In genomic region chr1:5273280-5274003, GRCh38 we compare ENCODE assay signal across 23 cellular contexts.
DNase-seq lines count a peak whose midpoint lies in the region; ATAC-seq, FAIRE-seq and TF ChIP-seq lines count a peak whose summit lies in the region.
"Had no signal": no experiment of that assay in that cellular context is flagged by ENCODE, and none has a peak within 500 bp of the region (broad histone marks: within the 10 kb centered on the region; RNA-seq: fewer than 3 reads in every experiment).

No MANE protein-coding gene starts in this region.

- H3K36me3 ChIP-seq in aorta (ENCODE audit: control insufficient read depth in 1 of 2, insufficient read depth in 2 of 2, low read length in 1 of 2) (no peaks in the 10 kb centered on the region), HepG2 (replicated peaks in 1 of 2; ENCODE audit: control insufficient read depth in 1 of 2, insufficient read depth in 2 of 2, low read length in 2 of 2) (no peaks in the 10 kb centered on the region)
- H3K36me3 ChIP-seq: breast epithelium, Peyer's patch, right atrium auricular region, uterus had no signal

- TF ChIP-seq RAD21 in HepG2 (CRISPR knock-in tag; IDR thresholded peaks at IDR 0.05), result no peak

- no peak for TF ChIP-seq POLR2A in HepG2 (IDR thresholded peaks at IDR 0.05; ENCODE audit: insufficient read depth in 1 of 2, low read depth in 2 of 2, low read length in 2 of 2)

- H3K4me3 Mint-ChIP-seq in CD14-positive monocyte, result no peak overlapping the region
- H3K4me3 Mint-ChIP-seq: naive thymus-derived CD8-positive, alpha-beta T cell; WTC11 had no signal

- H3K9me3 Mint-ChIP-seq in CD14-positive monocyte, result peaks cover 0 to 9% (median 6%) of the 10 kb centered on the region in 7 donors

- no peak overlapping the region for H3K4me2 ChIP-seq in HepG2 (ENCODE audit: low read depth, low read length)
- H3K4me2 ChIP-seq: KMS-11 had no signal

- H3K4me1 ChIP-seq in aorta (ENCODE audit: control insufficient read depth in 1 of 2, insufficient read depth in 2 of 2, low read length in 2 of 2) (no peaks in the 10 kb centered on the region), HepG2 (ENCODE audit: insufficient read depth, low read length) (no peaks in the 10 kb centered on the region)
- H3K4me1 ChIP-seq: breast epithelium, Peyer's patch, right atrium auricular region, uterus had no signal

- DNase-seq in activated T-cell treated with anti-CD3 and anti-CD28 coated beads for 48 hours (ENCODE audit: low read depth) (peak; percentile 6), CD14-positive monocyte (ENCODE audit: low spot score) (peak; percentile 16), MV-4-11 (lab: John Stamatoyannopoulos, UW) (peak; percentile 43), pons (ENCODE audit: low spot score) (peak; percentile 39), aorta (no peak), HepG2 (ENCODE audit: low spot score) (no peak)
- DNase-seq in activated T-cell treated with anti-CD3 and anti-CD28 coated beads, Interleukin-2, amount 50 U/mL, for 48 hours, result no peak
- DNase-seq: activated CD4-positive, alpha-beta T cell treated with anti-CD3 and anti-CD28 coated beads, Interleukin-2, amount 50 U/mL, for 48 hours; activated naive CD4-positive, alpha-beta T cell treated with Interleukin-2 at 50 U/mL for 16 hours; amniotic stem cell; naive thymus-derived CD8-positive, alpha-beta T cell; NCI-H1436 treated with DMSO at 0.1 percent for 48 hours; NCI-H510A; Peyer's patch; stimulated activated CD4-positive, alpha-beta T cell treated with anti-CD3 and anti-CD28 coated beads, Interleukin-4, amount 100 ng/mL, for 4 hours; stimulated activated naive CD4-positive, alpha-beta T cell; uterus had no signal

- H4K20me1 ChIP-seq in HepG2 (ENCODE audit: insufficient read depth, low read length), result no peaks in the 10 kb centered on the region

- in situ Hi-C loops in HepG2 (cut with HindIII; ENCODE audit: extremely low pct_ligation_motif_present, low pct_unique_long_range_greater_than_20kb), result no loop called here

- H3K9me3 ChIP-seq in aorta (ENCODE audit: control insufficient read depth, low read length) (peaks cover 2% of the 10 kb centered on the region), HepG2 (ENCODE audit: low read length) (0 out of 2 replicates have a peak, but pooled peaks cover 5% of the 10 kb centered on the region)
- H3K9me3 ChIP-seq: Peyer's patch, right atrium auricular region, uterus had no signal

- BruUV-seq in HepG2 (replicated peaks; lab: Mats Ljungman, UMichigan), result no TSS peak

- H3K79me2 ChIP-seq in HepG2 (ENCODE audit: insufficient read depth, low read length), result no peaks in the 10 kb centered on the region

- no peak for FAIRE-seq in HepG2 (lab: Jason Lieb, UNC)
- FAIRE-seq: keratinocyte had no signal

- WGBS in aorta, 2 donors, result 35 to 55% methylated on average over 3 of the region's 3 CpGs
- 67% methylated on average over 2 of the region's 3 CpGs for WGBS in HepG2 (ENCODE audit: low lambda C conversion rate)

- POLR2A ChIA-PET in HepG2 (lab: Yijun Ruan, JAX), result no interaction called here

- ATAC-seq in aorta (ENCODE audit: low FRiP score), result no peak
- ATAC-seq in GM19452 (IDR thresholded peaks at IDR 0.05; ENCODE audit: unreplicated experiment), result no peak
- no peak for ATAC-seq in HepG2
- ATAC-seq: naive thymus-derived CD8-positive, alpha-beta T cell; WTC11 had no signal

- no peak overlapping the region for H3K9ac ChIP-seq in HepG2 (ENCODE audit: insufficient read depth, low read depth, low read length)
- H3K9ac ChIP-seq: KMS-11 had no signal

- peaks cover 0 to 1% (median 0%) of the 10 kb centered on the region in 3 donors for H3K27me3 Mint-ChIP-seq in CD14-positive monocyte (ENCODE audit: low read depth in 3 of 3)
- H3K27me3 Mint-ChIP-seq: naive thymus-derived CD8-positive, alpha-beta T cell had no signal

- no peak for TF ChIP-seq CTCF in CD14-positive monocyte (IDR thresholded peaks at IDR 0.05)
- no peak for TF ChIP-seq CTCF in HepG2 (CRISPR knock-in tag; IDR thresholded peaks at IDR 0.05)

- intact Hi-C loops in CD14-positive monocyte (cut with micrococcal nuclease), result no loop called here
- intact Hi-C loops in aorta (cut with DNase I), result no loop called here
- intact Hi-C loops in HepG2 (cut with micrococcal nuclease; ENCODE audit: unreplicated experiment), result no loop called here

- H3K27ac Mint-ChIP-seq in CD14-positive monocyte, result no peak overlapping the region
- H3K27ac Mint-ChIP-seq: WTC11 had no signal

- no peak for TF ChIP-seq EP300 in HepG2 (IDR thresholded peaks at IDR 0.05; ENCODE audit: low read depth in 2 of 2, low read length in 2 of 2)
- TF ChIP-seq EP300 in HepG2 (CRISPR knock-in tag; IDR thresholded peaks at IDR 0.05; ENCODE audit: borderline replicate concordance), result no peak

- H3K27me3 ChIP-seq in aorta (ENCODE audit: control insufficient read depth in 1 of 2, insufficient read depth in 2 of 2, low read length in 1 of 2), result no peaks in the 10 kb centered on the region
- no peaks in the 10 kb centered on the region for H3K27me3 ChIP-seq in HepG2 (ENCODE audit: control insufficient read depth in 1 of 2, insufficient read depth in 2 of 2, low read length in 2 of 2)
- H3K27me3 ChIP-seq: Peyer's patch, right atrium auricular region, uterus had no signal

- H3K4me3 ChIP-seq in aorta (ENCODE audit: low read length in 2 of 2), result no peak overlapping the region
- no peak overlapping the region for H3K4me3 ChIP-seq in HepG2 (replicated peaks in 1 of 3; ENCODE audit: insufficient read depth in 1 of 3, low read depth in 2 of 3, low read length in 3 of 3)
- H3K4me3 ChIP-seq: breast epithelium, Peyer's patch, right atrium auricular region, uterus had no signal

- H3K27ac ChIP-seq in aorta (ENCODE audit: low read depth in 1 of 2, low read length in 2 of 2) (no peak overlapping the region), HepG2 (ENCODE audit: extremely low read length, insufficient read depth, low read length) (no peak overlapping the region)
- H3K27ac ChIP-seq: breast epithelium, KMS-11, Peyer's patch, right atrium auricular region, uterus had no signal

- H2AFZ ChIP-seq in HepG2 (ENCODE audit: low read length), result no peak overlapping the region

- no peaks in the 10 kb centered on the region for H3K4me1 Mint-ChIP-seq in CD14-positive monocyte
- H3K4me1 Mint-ChIP-seq: WTC11 had no signal

- CTCF ChIA-PET in HepG2 (lab: Yijun Ruan, JAX; ENCODE audit: low intra/inter-chr PET ratio, low total read pairs), result no interaction called here

- H3K36me3 Mint-ChIP-seq in CD14-positive monocyte, result no peaks in the 10 kb centered on the region

TF ChIP-seq in HepG2, 621 proteins besides CTCF, POLR2A, EP300 and RAD21 (continues in another document):
- no peak for TF ChIP-seq CSRNP1 (CRISPR knock-in tag; IDR thresholded peaks at IDR 0.05)
- TF ChIP-seq PITX1 (CRISPR knock-in tag; IDR thresholded peaks at IDR 0.05), result no peak
- no peak for TF ChIP-seq CHD2 (IDR thresholded peaks at IDR 0.05; ENCODE audit: low read depth, low read length)
- TF ChIP-seq CBX1 (IDR thresholded peaks at IDR 0.05; ENCODE audit: low read depth), result no peak
- TF ChIP-seq ZBTB25 (CRISPR knock-in tag; IDR thresholded peaks at IDR 0.05), result no peak
- TF ChIP-seq ZUFSP (CRISPR knock-in tag; IDR thresholded peaks at IDR 0.05; ENCODE audit: borderline replicate concordance), result no peak
- TF ChIP-seq THAP11 (CRISPR knock-in tag; IDR thresholded peaks at IDR 0.05), result no peak
- no peak for TF ChIP-seq ZNF576 (CRISPR knock-in tag; IDR thresholded peaks at IDR 0.05)
- TF ChIP-seq ATF7 (IDR thresholded peaks at IDR 0.05), result no peak
- TF ChIP-seq ATF7 (CRISPR knock-in tag; IDR thresholded peaks at IDR 0.05), result no peak

Comparison
In these comparisons a context has a peak if more than half of its experiments do, and no peak if none do; other contexts are left out.
1. DNase-seq: peak in activated T-cell treated with anti-CD3 and anti-CD28 coated beads for 48 hours (single experiment), CD14-positive monocyte (single experiment), MV-4-11 (single experiment) and pons (single experiment); none in activated T-cell treated with anti-CD3 and anti-CD28 coated beads, Interleukin-2, amount 50 U/mL, for 48 hours (0 of 2), aorta (0 of 2) and HepG2 (single experiment).